Comparison of ENCODE assay signal across 1 cellular context in the genomic region with DNA sequence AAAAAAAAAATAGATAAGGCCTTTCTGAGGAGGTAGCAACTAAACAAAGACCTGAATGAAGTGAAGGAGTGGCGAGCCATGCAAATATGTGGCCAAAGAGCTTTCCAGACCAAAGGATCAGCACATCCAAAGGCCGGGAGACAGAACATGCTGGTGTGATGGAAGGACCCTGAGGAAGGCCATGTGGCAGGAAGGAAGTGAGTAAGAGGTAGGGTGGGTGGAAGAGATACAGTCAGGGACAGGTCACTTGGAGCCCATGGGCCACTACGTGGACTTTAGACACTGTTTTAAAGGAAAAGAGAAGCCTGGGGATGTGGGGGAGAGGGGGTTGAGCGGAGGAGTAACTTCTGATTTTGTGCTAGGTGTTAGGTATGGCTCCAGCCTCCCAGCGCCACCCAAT.
TF ChIP-seq lines count a peak whose summit lies in the region.

No MANE protein-coding gene starts in this region.

TF ChIP-seq in HCT116, 20 proteins besides CTCF, POLR2A, EP300 and RAD21 (continued from another document):
- TF ChIP-seq, protein P1, sequence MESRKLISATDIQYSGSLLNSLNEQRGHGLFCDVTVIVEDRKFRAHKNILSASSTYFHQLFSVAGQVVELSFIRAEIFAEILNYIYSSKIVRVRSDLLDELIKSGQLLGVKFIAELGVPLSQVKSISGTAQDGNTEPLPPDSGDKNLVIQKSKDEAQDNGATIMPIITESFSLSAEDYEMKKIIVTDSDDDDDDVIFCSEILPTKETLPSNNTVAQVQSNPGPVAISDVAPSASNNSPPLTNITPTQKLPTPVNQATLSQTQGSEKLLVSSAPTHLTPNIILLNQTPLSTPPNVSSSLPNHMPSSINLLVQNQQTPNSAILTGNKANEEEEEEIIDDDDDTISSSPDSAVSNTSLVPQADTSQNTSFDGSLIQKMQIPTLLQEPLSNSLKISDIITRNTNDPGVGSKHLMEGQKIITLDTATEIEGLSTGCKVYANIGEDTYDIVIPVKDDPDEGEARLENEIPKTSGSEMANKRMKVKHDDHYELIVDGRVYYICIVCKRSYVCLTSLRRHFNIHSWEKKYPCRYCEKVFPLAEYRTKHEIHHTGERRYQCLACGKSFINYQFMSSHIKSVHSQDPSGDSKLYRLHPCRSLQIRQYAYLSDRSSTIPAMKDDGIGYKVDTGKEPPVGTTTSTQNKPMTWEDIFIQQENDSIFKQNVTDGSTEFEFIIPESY (IDR thresholded peaks at IDR 0.05; ENCODE audit: extremely low read depth, insufficient replicate concordance, low read length): no peak
- TF ChIP-seq, protein P2, sequence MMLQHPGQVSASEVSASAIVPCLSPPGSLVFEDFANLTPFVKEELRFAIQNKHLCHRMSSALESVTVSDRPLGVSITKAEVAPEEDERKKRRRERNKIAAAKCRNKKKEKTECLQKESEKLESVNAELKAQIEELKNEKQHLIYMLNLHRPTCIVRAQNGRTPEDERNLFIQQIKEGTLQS (IDR thresholded peaks at IDR 0.05): no peak
- TF ChIP-seq ZFX (IDR thresholded peaks at IDR 0.05): no peak
- TF ChIP-seq EZH2 (IDR thresholded peaks at IDR 0.05): no peak
